ENCODE assay signal across 8 cellular contexts in the genomic region with DNA sequence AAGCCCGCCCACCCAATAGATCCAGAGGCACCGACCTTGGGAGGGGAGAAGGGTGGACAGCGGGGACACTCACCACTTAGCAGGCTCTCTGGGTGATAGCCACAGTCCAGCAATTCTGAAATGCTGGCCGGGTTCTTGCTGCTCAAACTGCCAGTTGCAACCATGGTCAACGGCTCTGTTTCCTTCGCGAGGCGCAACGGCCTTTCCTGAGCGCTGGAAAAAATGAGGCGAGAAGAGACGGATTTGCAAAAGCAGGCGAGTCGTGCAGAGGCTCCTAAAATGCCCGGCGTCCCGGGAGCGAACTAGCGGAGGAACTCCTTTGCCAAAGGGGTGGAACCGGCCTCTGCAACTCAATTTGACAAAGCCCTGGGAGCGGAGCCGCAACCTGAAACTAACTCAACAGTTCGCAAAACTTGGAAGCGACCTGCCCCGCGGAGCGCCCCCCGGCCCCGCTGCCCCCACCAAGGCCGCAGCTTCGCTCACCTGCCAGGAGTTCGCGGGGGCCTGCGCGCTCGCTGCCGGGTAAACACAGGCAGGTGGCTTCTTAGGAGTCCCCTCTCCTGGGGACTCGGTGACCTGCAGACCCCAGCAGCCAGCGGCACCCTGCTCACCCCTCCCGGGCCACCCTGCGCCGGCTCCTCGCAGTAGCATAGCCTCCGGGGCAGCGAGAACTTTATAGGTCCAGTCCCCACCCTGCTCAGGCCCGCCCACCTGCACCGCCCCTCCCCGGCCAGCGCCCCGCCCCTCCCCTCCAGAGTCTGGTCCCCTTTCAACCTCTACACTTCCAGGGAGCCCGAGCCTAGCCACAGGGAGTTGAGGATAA. TPM values are rescaled to one million over a fixed set of nuclear protein-coding genes. Genes with fewer than 3 reads are reported as not detected.
DNase-seq lines count a peak whose midpoint lies in the region; ATAC-seq, FAIRE-seq and TF ChIP-seq lines count a peak whose summit lies in the region.

A gene with protein sequence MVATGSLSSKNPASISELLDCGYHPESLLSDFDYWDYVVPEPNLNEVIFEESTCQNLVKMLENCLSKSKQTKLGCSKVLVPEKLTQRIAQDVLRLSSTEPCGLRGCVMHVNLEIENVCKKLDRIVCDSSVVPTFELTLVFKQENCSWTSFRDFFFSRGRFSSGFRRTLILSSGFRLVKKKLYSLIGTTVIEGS (minus strand): TSS at position 649 of the 823 bp plus-strand sequence. CDS start 485 bp downstream, at position 164.

- H2AFZ ChIP-seq in Loucy (ENCODE audit: low read length): no peak within 1 kb of the TSS
- no peak within 1 kb of the TSS for H2AFZ ChIP-seq in K562 (ENCODE audit: low read depth, low read length)

- TF ChIP-seq POLR2A in K562 (conservative IDR thresholded peaks at IDR 0.05): no peak

- H3K9me1 ChIP-seq in K562 (ENCODE audit: control insufficient read depth, insufficient read depth, low read length): no peaks in the 10 kb centered on the region

- no peak for TF ChIP-seq EP300 in K562 (IDR thresholded peaks at IDR 0.05; ENCODE audit: low read length)

- H3K9me2 ChIP-seq in Loucy (replicated peaks; ENCODE audit: low read depth, low read length): no peaks in the 10 kb centered on the region

- CTCF ChIA-PET in K562 (lab: Yijun Ruan, JAX; ENCODE audit: low intra/inter-chr PET ratio): no interaction called here

- in situ Hi-C loops in K562 (cut with MboI): no loop called here

- H3K79me2 ChIP-seq in Loucy (ENCODE audit: insufficient read depth, low read length) (no peaks in the 10 kb centered on the region), K562 (ENCODE audit: control insufficient read depth, insufficient read depth, low read length) (no peaks in the 10 kb centered on the region)

- peak; percentile 69 for ATAC-seq in K562
- ATAC-seq in GM21381 (IDR thresholded peaks at IDR 0.05; ENCODE audit: unreplicated experiment): no peak

- intact Hi-C loops in K562 (cut with micrococcal nuclease): no loop called here

- peaks cover 0 to 2% (median 0%) of the 10 kb centered on the region in 6 donors for H3K9me3 Mint-ChIP-seq in immature natural killer cell

- no peaks in the 10 kb centered on the region; the same call in 1 of the 2 replicates for H3K36me3 ChIP-seq in ES-I3 (ENCODE audit: insufficient read depth, low read length)
- H3K36me3 ChIP-seq in Loucy (ENCODE audit: insufficient read depth, low read length): no peaks in the 10 kb centered on the region
- H3K36me3 ChIP-seq in K562 (ENCODE audit: control insufficient read depth, insufficient read depth, low read length): no peaks in the 10 kb centered on the region
- no peaks in the 10 kb centered on the region for H3K36me3 ChIP-seq in skeletal muscle satellite cell (ENCODE audit: insufficient read depth, low read length)

- FAIRE-seq in K562 (lab: Jason Lieb, UNC): no peak

- H3K36me3 Mint-ChIP-seq in immature natural killer cell: no peaks in the 10 kb centered on the region

- no peak within 1 kb of the TSS for H3K27ac ChIP-seq in K562 (ENCODE audit: extremely low read depth, low read depth, low read length)

- H3K4me3 Mint-ChIP-seq in immature natural killer cell: peak within 1 kb of the TSS; percentile 70 to 84 (median 76)

- H3K27me3 ChIP-seq in Loucy (ENCODE audit: insufficient read depth, low read length, poor library complexity, severe bottlenecking) (no peaks in the 10 kb centered on the region), K562 (ENCODE audit: control insufficient read depth in 2 of 2, insufficient read depth in 2 of 2, low read length in 2 of 2) (peaks cover 0 to 4% of the 10 kb centered on the region in 2 experiments; a peak in 1 of 5 replicates), skeletal muscle satellite cell (ENCODE audit: control insufficient read depth, insufficient read depth, low read length) (no peaks in the 10 kb centered on the region)

- peaks cover 14 to 18% of the 10 kb centered on the region in 2 donors for H3K4me1 Mint-ChIP-seq in immature natural killer cell

- peaks cover 9 to 17% (median 17%) of the 10 kb centered on the region in 3 donors for H3K27me3 Mint-ChIP-seq in immature natural killer cell (ENCODE audit: low read depth in 3 of 3)

- H4K20me1 ChIP-seq in Loucy (ENCODE audit: insufficient read depth, low read length, poor library complexity, severe bottlenecking) (no peaks in the 10 kb centered on the region), K562 (replicated peaks; ENCODE audit: control insufficient read depth, insufficient read depth, low read length) (no peaks in the 10 kb centered on the region)

- no peaks in the 10 kb centered on the region for H3F3A ChIP-seq in Loucy (ENCODE audit: low read depth)

- H3K9me3 ChIP-seq in ES-I3 (ENCODE audit: control insufficient read depth, insufficient read depth, low read length) (no peaks in the 10 kb centered on the region), Loucy (ENCODE audit: insufficient read depth, low read depth, low read length) (no peaks in the 10 kb centered on the region), K562 (replicated peaks; ENCODE audit: control insufficient read depth, insufficient read depth, low read depth, low read length) (no peaks in the 10 kb centered on the region), skeletal muscle satellite cell (replicated peaks; ENCODE audit: low read length) (no peaks in the 10 kb centered on the region)

- H3K4me3 ChIP-seq in Loucy (ENCODE audit: low read length, poor library complexity, severe bottlenecking) (no peak within 1 kb of the TSS), K562 (no peak within 1 kb of the TSS), skeletal muscle satellite cell (ENCODE audit: low read length) (peak within 1 kb of the TSS; percentile 68)

- no peak for TF ChIP-seq CTCF in Loucy (conservative IDR thresholded peaks at IDR 0.05; ENCODE audit: low read length)
- TF ChIP-seq CTCF in K562 (IDR thresholded peaks at IDR 0.05 in 2 of 3, conservative IDR thresholded peaks at IDR 0.05 in 1 of 3; ENCODE audit: insufficient read depth in 2 of 3, low read depth in 1 of 3, low read length in 3 of 3): no peak

- POLR2A ChIA-PET in K562 (lab: Yijun Ruan, JAX): no interaction called here

- H3K9ac ChIP-seq in ES-I3 (ENCODE audit: low read depth, low read length): peak within 1 kb of the TSS; percentile 82
- H3K9ac ChIP-seq in Loucy (ENCODE audit: low read depth, low read length, poor library complexity, severe bottlenecking): no peak within 1 kb of the TSS
- no peak within 1 kb of the TSS for H3K9ac ChIP-seq in K562 (ENCODE audit: insufficient read depth in 1 of 2, low read depth in 2 of 2, low read length in 2 of 2)
- H3K9ac ChIP-seq in skeletal muscle satellite cell (ENCODE audit: low read depth, low read length): no peak within 1 kb of the TSS

- peaks cover 5% of the 10 kb centered on the region; the same call in 1 of the 2 replicates for H3K4me1 ChIP-seq in ES-I3 (ENCODE audit: insufficient read depth, low read length)
- H3K4me1 ChIP-seq in Loucy (ENCODE audit: insufficient read depth, low read length, poor library complexity, severe bottlenecking): peaks cover 13% of the 10 kb centered on the region
- H3K4me1 ChIP-seq in K562 (replicated peaks in 1 of 2; ENCODE audit: control insufficient read depth in 2 of 2, insufficient read depth in 2 of 2, low read length in 2 of 2): peaks cover 0 to 3% of the 10 kb centered on the region in 2 experiments; a peak in 1 of 5 replicates
- peaks cover 8% of the 10 kb centered on the region for H3K4me1 ChIP-seq in skeletal muscle satellite cell (ENCODE audit: control insufficient read depth, insufficient read depth, low read length)

- H3K27ac Mint-ChIP-seq in immature natural killer cell: no peak within 1 kb of the TSS

- DNase-seq in K562 (ENCODE audit: extremely low read depth in 1 of 4, low spot score in 3 of 4) (peak; percentile 1 to 26 (median 21)), immature natural killer cell (peak in 2 of 3 donors; percentile 5 to 8), NCI-H1048 (lab: John Stamatoyannopoulos, UW) (no peak), NCI-H2081 (lab: John Stamatoyannopoulos, UW) (no peak)

- TF ChIP-seq RAD21 in K562 (CRISPR knock-in tag; conservative IDR thresholded peaks at IDR 0.05 in 1 of 2, IDR thresholded peaks at IDR 0.05 in 1 of 2): no peak

- BruUV-seq in K562 (replicated peaks; lab: Mats Ljungman, UMichigan): no TSS peak

- 5% methylated on average over 24 of the region's 51 CpGs for WGBS in K562 (ENCODE audit: insufficient coverage, low coverage, missing lambda C conversion rate)

- H3K4me2 ChIP-seq in Loucy (ENCODE audit: low read depth, low read length, poor library complexity, severe bottlenecking) (peak within 1 kb of the TSS; percentile 8), K562 (ENCODE audit: insufficient read depth, low read length) (no peak within 1 kb of the TSS), skeletal muscle satellite cell (ENCODE audit: low read length) (peak within 1 kb of the TSS; percentile 91)

TF ChIP-seq in K562, 482 proteins besides CTCF, POLR2A, EP300 and RAD21 (continues in another document):
- TF ChIP-seq, protein P1, sequence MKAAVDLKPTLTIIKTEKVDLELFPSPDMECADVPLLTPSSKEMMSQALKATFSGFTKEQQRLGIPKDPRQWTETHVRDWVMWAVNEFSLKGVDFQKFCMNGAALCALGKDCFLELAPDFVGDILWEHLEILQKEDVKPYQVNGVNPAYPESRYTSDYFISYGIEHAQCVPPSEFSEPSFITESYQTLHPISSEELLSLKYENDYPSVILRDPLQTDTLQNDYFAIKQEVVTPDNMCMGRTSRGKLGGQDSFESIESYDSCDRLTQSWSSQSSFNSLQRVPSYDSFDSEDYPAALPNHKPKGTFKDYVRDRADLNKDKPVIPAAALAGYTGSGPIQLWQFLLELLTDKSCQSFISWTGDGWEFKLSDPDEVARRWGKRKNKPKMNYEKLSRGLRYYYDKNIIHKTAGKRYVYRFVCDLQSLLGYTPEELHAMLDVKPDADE (conservative IDR thresholded peaks at IDR 0.05; ENCODE audit: control insufficient read depth, low read depth, low read length): no peak

RNA-seq across cellular contexts. Expression of the gene that starts here (rescaled TPM):
- total RNA-seq in K562 (2011; cell fraction: chromatin; rRNA removed; ENCODE audit: low replicate concordance): not detected in 2 replicates
- not detected in 2 replicates for total RNA-seq in K562 (2011; cell fraction: nucleolus; rRNA removed)
- total RNA-seq in K562 (2011; cell fraction: nucleoplasm; rRNA removed): not detected in 2 replicates
- total RNA-seq in K562 (2014; rRNA removed): not detected in 2 replicates
- total RNA-seq in K562 (2014; rRNA removed; fragmentation: Illumina TruSeq; extraction: Trizol): not detected in 2 replicates
- not detected in 2 replicates for total RNA-seq in K562 (2015; rRNA removed; fragmentation: Illumina TruSeq; extraction: Trizol)
- total RNA-seq in K562 (2021): not detected in 2 replicates
- polyA plus RNA-seq in K562 (2011; rRNA removed): not detected in 2 replicates
- polyA plus RNA-seq in K562 (2011; cell fraction: cytosol; rRNA removed): not detected in 2 replicates
- not detected in 2 replicates for polyA plus RNA-seq in K562 (2011; cell fraction: nucleus; rRNA removed)
- not detected in 2 replicates for polyA plus RNA-seq in K562 (2012)
- polyA plus RNA-seq in K562 (2014; fragmentation: Illumina TruSeq; extraction: Trizol): not detected in 2 replicates
- not detected for polyA plus RNA-seq in K562 (2014; fragmentation: Nextera tagmentation; extraction: Ambion mirVana)
- not detected in 2 replicates for polyA plus RNA-seq in K562 (2014; rRNA removed)
- polyA minus RNA-seq in K562 (2011; rRNA and poly(A)+ RNA removed): not detected in 2 replicates
- polyA minus RNA-seq in K562 (2011; cell fraction: cytosol; rRNA and poly(A)+ RNA removed): not detected in 2 replicates
- polyA minus RNA-seq in K562 (2011; cell fraction: nucleus; rRNA and poly(A)+ RNA removed): not detected in 2 replicates
- polyA plus RNA-seq in immature natural killer cell: not detected
- 3.0 and 6.1 TPM in 2 replicates for total RNA-seq in skeletal muscle satellite cell (2012; rRNA removed)

Comparison
In these comparisons a context has a peak if more than half of its experiments do, and no peak if none do; other contexts are left out.
1. Peak in DNase-seq and ATAC-seq in K562; RNA of the gene not detected or under 1 TPM.
2. Peak in DNase-seq in immature natural killer cell; RNA of the gene not detected or under 1 TPM.